10 cellular contexts compared by ENCODE assay signal in genomic region chr6:84967389-84967788, GRCh38.
DNase-seq lines count a peak whose midpoint lies in the region; ATAC-seq, FAIRE-seq and TF ChIP-seq lines count a peak whose summit lies in the region.
"Had no signal": no experiment of that assay in that cellular context is flagged by ENCODE, and none has a peak within 500 bp of the region (broad histone marks: within the 10 kb centered on the region; RNA-seq: fewer than 3 reads in every experiment).

No MANE protein-coding gene starts in this region.

- no peak overlapping the region for H3K9ac ChIP-seq in GM12878 (ENCODE audit: control insufficient read depth, insufficient read depth, low read length)
- no peak overlapping the region for H3K9ac ChIP-seq in neural cell (ENCODE audit: low read length)

- no peaks in the 10 kb centered on the region for H3K36me3 Mint-ChIP-seq in activated T-cell treated with anti-CD3 and anti-CD28 coated beads, Interleukin-2, amount 50 U/mL, for 24 hours (ENCODE audit: low read depth)

- FAIRE-seq in GM12878 (lab: Jason Lieb, UNC) (no peak), GM12892 (lab: Jason Lieb, UNC) (no peak)

- no peaks in the 10 kb centered on the region for H3F3A ChIP-seq in neural cell (ENCODE audit: insufficient read depth, low read length, poor library complexity, severe bottlenecking)

- SMC1A ChIA-PET in GM12878 (lab: Charles Lee; ENCODE audit: uncharacterized antibody, unreplicated experiment): interaction anchor here (0.7 to 2.2 kb wide), 4 partner anchors 29 to 545 kb away, joined by 3 to 10 read pairs (median 4); no protein-coding TSS in a partner anchor

- H3K27me3 ChIP-seq in GM12878 (replicated peaks in 1 of 2; ENCODE audit: control insufficient read depth in 2 of 2, insufficient read depth in 2 of 2, low read length in 1 of 2): no peaks in the 10 kb centered on the region
- no peaks in the 10 kb centered on the region for H3K27me3 ChIP-seq in neural cell (ENCODE audit: insufficient read depth, low read depth, low read length)

- 39% methylated on average over 7 of the region's 7 CpGs for whole genome bisulfite sequencing in GM12878 (ENCODE audit: insufficient coverage, insufficient replicate concordance, low lambda C conversion rate, missing lambda C conversion rate)

- H3K4me2 ChIP-seq in GM12878 (ENCODE audit: control insufficient read depth, insufficient read depth) (no peak overlapping the region), neural cell (ENCODE audit: low read length) (no peak overlapping the region)

- POLR2A ChIA-PET in GM10248 (lab: Yijun Ruan, JAX): no interaction called here
- POLR2A ChIA-PET in GM12878 (lab: Charles Lee): no interaction called here

- no peak overlapping the region for H3K27ac ChIP-seq in GM12878 (ENCODE audit: control insufficient read depth, insufficient read depth)
- no peak overlapping the region for H3K27ac ChIP-seq in neural cell (ENCODE audit: low read length)

- H2AFZ ChIP-seq in GM12878 (ENCODE audit: control insufficient read depth, low read depth, low read length) (no peak overlapping the region), neural cell (ENCODE audit: low read depth, low read length) (no peak overlapping the region)

- no TSS peak for BruUV-seq in GM12878 (replicated peaks; lab: Mats Ljungman, UMichigan)

- TF ChIP-seq CTCF in GM10248 (IDR thresholded peaks at IDR 0.05; ENCODE audit: control extremely low read depth, extremely low read depth, low read depth, missing control alignments) (no peak), GM12878 (IDR thresholded peaks at IDR 0.05 in 2 of 3, conservative IDR thresholded peaks at IDR 0.05 in 1 of 3; ENCODE audit: control insufficient read depth in 2 of 3, extremely low read depth in 1 of 3, insufficient read depth in 1 of 3, low read depth in 3 of 3, low read length in 3 of 3) (peak; percentile 27 to 41 (median 35); a peak in 4 of 6 replicates), neural cell (IDR thresholded peaks at IDR 0.05; ENCODE audit: poor library complexity, severe bottlenecking) (peak; percentile 56)

- H3K4me3 ChIP-seq in GM12878: no peak overlapping the region
- H3K4me3 ChIP-seq in neural cell (ENCODE audit: low read length): no peak overlapping the region

- peaks cover 26% of the 10 kb centered on the region for H3K9me3 Mint-ChIP-seq in activated T-cell treated with anti-CD3 and anti-CD28 coated beads, Interleukin-2, amount 50 U/mL, for 24 hours

- in situ Hi-C loops in GM12878 (cut with MboI): no loop called here

- H3K79me2 ChIP-seq in GM12878 (ENCODE audit: control insufficient read depth, insufficient read depth, low read length) (no peaks in the 10 kb centered on the region), neural cell (replicated peaks; ENCODE audit: insufficient read depth, low read length) (no peaks in the 10 kb centered on the region)

- RAD21 ChIA-PET in GM12878 (lab: Charles Lee; ENCODE audit: unreplicated experiment): interaction anchor here (0.7 to 1.1 kb wide), 2 partner anchors 539 to 545 kb away, joined by 3 to 6 read pairs; no protein-coding TSS in a partner anchor

- no peaks in the 10 kb centered on the region for H3K36me3 ChIP-seq in GM12878 (ENCODE audit: control insufficient read depth in 2 of 2, insufficient read depth in 2 of 2, low read length in 1 of 2)
- H3K36me3 ChIP-seq in neural cell (ENCODE audit: insufficient read depth, low read length): no peaks in the 10 kb centered on the region

- H3K4me1 ChIP-seq in GM12878 (ENCODE audit: control insufficient read depth, insufficient read depth, low read length): no peaks in the 10 kb centered on the region

- peak; percentile 42; the same call in 1 of the 3 replicates for ATAC-seq in GM12878

- TF ChIP-seq EP300 in GM12878 (IDR thresholded peaks at IDR 0.05; ENCODE audit: borderline replicate concordance in 1 of 2, control insufficient read depth in 1 of 2, low read depth in 2 of 2, low read length in 2 of 2) (no peak), neural cell (conservative IDR thresholded peaks at IDR 0.05; ENCODE audit: poor library complexity, severe bottlenecking) (no peak)

- TF ChIP-seq POLR2A in GM12878 (IDR thresholded peaks at IDR 0.05; ENCODE audit: low read depth, low read length) (no peak), GM12892 (IDR thresholded peaks at IDR 0.05; ENCODE audit: low read depth, low read length) (no peak)

- CTCF ChIA-PET in GM10248 (lab: Yijun Ruan, JAX) (no interaction called here), GM12878 (lab: Yijun Ruan, JAX) (interaction anchor here (0.6 to 2.7 kb wide), 7 partner anchors 14 to 1352 kb away, joined by 3 to 13 read pairs (median 7); no protein-coding TSS in a partner anchor)

- no peaks in the 10 kb centered on the region for H3K27me3 Mint-ChIP-seq in activated T-cell treated with anti-CD3 and anti-CD28 coated beads, Interleukin-2, amount 50 U/mL, for 24 hours
- H3K27me3 Mint-ChIP-seq: stimulated activated naive CD8-positive, alpha-beta T cell treated with anti-CD3 and anti-CD28 coated beads, Interleukin-15, Interleukin-2, amounts not matched to agents 100 ng/mL and 50 ng/mL, for 24 hours had no signal

- no peaks in the 10 kb centered on the region for H4K20me1 ChIP-seq in GM12878 (ENCODE audit: control insufficient read depth, insufficient read depth)
- no peaks in the 10 kb centered on the region for H4K20me1 ChIP-seq in neural cell (ENCODE audit: insufficient read depth)

- H3K4me3 Mint-ChIP-seq in activated T-cell treated with anti-CD3 and anti-CD28 coated beads, Interleukin-2, amount 50 U/mL, for 24 hours: no peak overlapping the region
- H3K4me3 Mint-ChIP-seq: stimulated activated naive CD8-positive, alpha-beta T cell treated with anti-CD3 and anti-CD28 coated beads, Interleukin-15, Interleukin-2, amounts not matched to agents 100 ng/mL and 50 ng/mL, for 24 hours had no signal

- peak; percentile 56 for TF ChIP-seq RAD21 in GM12878 (IDR thresholded peaks at IDR 0.05; ENCODE audit: insufficient read depth, low read depth, low read length)
- TF ChIP-seq RAD21 in neural cell (conservative IDR thresholded peaks at IDR 0.05): peak; percentile 61

- H3K27ac Mint-ChIP-seq in activated T-cell treated with anti-CD3 and anti-CD28 coated beads, Interleukin-2, amount 50 U/mL, for 24 hours: no peak overlapping the region
- H3K27ac Mint-ChIP-seq: stimulated activated naive CD8-positive, alpha-beta T cell treated with anti-CD3 and anti-CD28 coated beads, Interleukin-15, Interleukin-2, amounts not matched to agents 100 ng/mL and 50 ng/mL, for 24 hours had no signal

- peak; percentile 9 for DNase-seq in GM10248 (ENCODE audit: extremely low spot score)
- peak; percentile 62 for DNase-seq in NAMALWA (ENCODE audit: low spot score)
- no peak for DNase-seq in GM12878 (ENCODE audit: low read depth, low spot score)
- DNase-seq in GM12892 (ENCODE audit: insufficient read length): no peak
- no peak for DNase-seq in NCI-H510A treated with DMSO at 0.1 percent for 48 hours (lab: John Stamatoyannopoulos, UW)
- DNase-seq in activated T-cell treated with anti-CD3 and anti-CD28 coated beads, Interleukin-2, amount 50 U/mL, for 24 hours: no peak
- DNase-seq in activated T-cell treated with anti-CD3 and anti-CD28 coated beads, Interleukin-2, amount 50 U/mL, for 48 hours: no peak
- DNase-seq: NCI-H187 treated with DMSO at 0.1 percent for 48 hours had no signal

- H3K9me2 ChIP-seq in neural cell (ENCODE audit: insufficient read depth, low read length): no peaks in the 10 kb centered on the region

- H3K4me1 Mint-ChIP-seq in activated T-cell treated with anti-CD3 and anti-CD28 coated beads, Interleukin-2, amount 50 U/mL, for 24 hours (ENCODE audit: low read depth): no peaks in the 10 kb centered on the region

- H3K9me3 ChIP-seq in GM12878 (replicated peaks; ENCODE audit: control insufficient read depth, insufficient read depth, low read length): no peaks in the 10 kb centered on the region
- H3K9me3 ChIP-seq in neural cell (ENCODE audit: low read length): peaks cover 6% of the 10 kb centered on the region

- intact Hi-C loops in GM12878 (cut with micrococcal nuclease; ENCODE audit: unreplicated experiment): loop anchor here (1.0 to 5.0 kb wide), 3 partner anchors 545 to 1085 kb away; no protein-coding TSS in a partner anchor

TF ChIP-seq in GM12878, 131 proteins besides CTCF, POLR2A, EP300 and RAD21 (continues in another document):
- TF ChIP-seq GATAD2B (conservative IDR thresholded peaks at IDR 0.05; ENCODE audit: low read depth) (no peak), JUNB (IDR thresholded peaks at IDR 0.05) (no peak), PAX5 (IDR thresholded peaks at IDR 0.05; ENCODE audit: borderline replicate concordance, low read depth, low read length) (no peak), USF1 (IDR thresholded peaks at IDR 0.05; ENCODE audit: borderline replicate concordance, extremely low read length, insufficient read depth, low read depth, low read length) (no peak), FOXM1 (IDR thresholded peaks at IDR 0.05; ENCODE audit: low read depth, low read length) (no peak), BRCA1 (IDR thresholded peaks at IDR 0.05; ENCODE audit: low read depth, low read length) (no peak), PAX8 (IDR thresholded peaks at IDR 0.05) (no peak), TCF12 (IDR thresholded peaks at IDR 0.05; ENCODE audit: low read depth, low read length) (no peak)

TF ChIP-seq in neural cell, 6 proteins besides CTCF, POLR2A, EP300 and RAD21:
- TF ChIP-seq TAF1 (IDR thresholded peaks at IDR 0.05; ENCODE audit: low read depth) (no peak), SMC3 (conservative IDR thresholded peaks at IDR 0.05; ENCODE audit: poor library complexity) (peak; percentile 54)

Comparison
In these comparisons a context has a peak if more than half of its experiments do, and no peak if none do; other contexts are left out.
1. DNase-seq: peak in GM10248 (single experiment) and NAMALWA (single experiment); none in GM12878 (single experiment), GM12892 (single experiment), NCI-H510A treated with DMSO at 0.1 percent for 48 hours (single experiment), activated T-cell treated with anti-CD3 and anti-CD28 coated beads, Interleukin-2, amount 50 U/mL, for 24 hours (single experiment) and activated T-cell treated with anti-CD3 and anti-CD28 coated beads, Interleukin-2, amount 50 U/mL, for 48 hours (0 of 2).